1 cellular context compared by ENCODE assay signal in genomic region chr18:28112056-28112470, GRCh38.
TF ChIP-seq lines count a peak whose summit lies in the region.

No MANE protein-coding gene starts in this region.

TF ChIP-seq in SK-N-SH, 30 proteins besides CTCF, POLR2A, EP300 and RAD21 (continued from another document):
- TF ChIP-seq TAF1 (IDR thresholded peaks at IDR 0.05; ENCODE audit: borderline replicate concordance, low read depth, low read length): no peak
- TF ChIP-seq EZH2phosphoT487 (IDR thresholded peaks at IDR 0.05; ENCODE audit: borderline replicate concordance, low read depth): no peak
- peak; percentile 95 for TF ChIP-seq JUND (IDR thresholded peaks at IDR 0.05)
- TF ChIP-seq GATA2 (CRISPR knock-in tag; IDR thresholded peaks at IDR 0.05): no peak
- peak; percentile 92 for TF ChIP-seq MEF2A (IDR thresholded peaks at IDR 0.05; ENCODE audit: borderline replicate concordance, low read depth)
- peak; percentile 80 for TF ChIP-seq RXRA (IDR thresholded peaks at IDR 0.05; ENCODE audit: borderline replicate concordance, low read depth)
- TF ChIP-seq, protein P1, sequence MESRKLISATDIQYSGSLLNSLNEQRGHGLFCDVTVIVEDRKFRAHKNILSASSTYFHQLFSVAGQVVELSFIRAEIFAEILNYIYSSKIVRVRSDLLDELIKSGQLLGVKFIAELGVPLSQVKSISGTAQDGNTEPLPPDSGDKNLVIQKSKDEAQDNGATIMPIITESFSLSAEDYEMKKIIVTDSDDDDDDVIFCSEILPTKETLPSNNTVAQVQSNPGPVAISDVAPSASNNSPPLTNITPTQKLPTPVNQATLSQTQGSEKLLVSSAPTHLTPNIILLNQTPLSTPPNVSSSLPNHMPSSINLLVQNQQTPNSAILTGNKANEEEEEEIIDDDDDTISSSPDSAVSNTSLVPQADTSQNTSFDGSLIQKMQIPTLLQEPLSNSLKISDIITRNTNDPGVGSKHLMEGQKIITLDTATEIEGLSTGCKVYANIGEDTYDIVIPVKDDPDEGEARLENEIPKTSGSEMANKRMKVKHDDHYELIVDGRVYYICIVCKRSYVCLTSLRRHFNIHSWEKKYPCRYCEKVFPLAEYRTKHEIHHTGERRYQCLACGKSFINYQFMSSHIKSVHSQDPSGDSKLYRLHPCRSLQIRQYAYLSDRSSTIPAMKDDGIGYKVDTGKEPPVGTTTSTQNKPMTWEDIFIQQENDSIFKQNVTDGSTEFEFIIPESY (IDR thresholded peaks at IDR 0.05; ENCODE audit: borderline replicate concordance, low read depth): peak; percentile 75; the same call in 1 of the 2 replicates
- TF ChIP-seq RCOR1 (IDR thresholded peaks at IDR 0.05; ENCODE audit: low read length): no peak
- TF ChIP-seq NFIC (IDR thresholded peaks at IDR 0.05; ENCODE audit: borderline replicate concordance): peak; percentile 66; the same call in 1 of the 2 replicates
- peak; percentile 87; the same call in 1 of the 2 replicates for TF ChIP-seq FOXM1 (IDR thresholded peaks at IDR 0.05; ENCODE audit: low read depth)
- TF ChIP-seq SMC3 (IDR thresholded peaks at IDR 0.05; ENCODE audit: low read depth, low read length): peak; percentile 2; the same call in 1 of the 2 replicates
- TF ChIP-seq IRF3 (IDR thresholded peaks at IDR 0.05; ENCODE audit: low read depth, low read length): no peak
- no peak for TF ChIP-seq GABPA (IDR thresholded peaks at IDR 0.05; ENCODE audit: low read depth)
- peak; percentile 88 for TF ChIP-seq TEAD4 (IDR thresholded peaks at IDR 0.05; ENCODE audit: borderline replicate concordance, insufficient read depth)
- TF ChIP-seq USF1 (IDR thresholded peaks at IDR 0.05; ENCODE audit: borderline replicate concordance, low read depth): no peak
- no peak for TF ChIP-seq NRF1 (IDR thresholded peaks at IDR 0.05; ENCODE audit: low read depth, low read length)
- no peak for TF ChIP-seq ELF1 (IDR thresholded peaks at IDR 0.05)
TF ChIP-seq in SK-N-SH: peak in this region for 15.
